16 cellular contexts compared by ENCODE assay signal in genomic region chr5:56350030-56350594, GRCh38.
A peak's percentile ranks its signal among the peaks of the same experiment; 100 is the strongest.
DNase-seq lines count a peak whose midpoint lies in the region; ATAC-seq, FAIRE-seq and TF ChIP-seq lines count a peak whose summit lies in the region.
"Had no signal": no experiment of that assay in that cellular context is flagged by ENCODE, and none has a peak within 500 bp of the region (broad histone marks: within the 10 kb centered on the region; RNA-seq: fewer than 3 reads in every experiment).

No MANE protein-coding gene starts in this region.

- H3K4me2 ChIP-seq in endothelial cell of umbilical vein (ENCODE audit: insufficient read depth, low read length), result peak overlapping the region; percentile 58
- H3K4me2 ChIP-seq in parathyroid adenoma (ENCODE audit: low read length), result no peak overlapping the region

- H3K36me3 ChIP-seq in Caco-2 (ENCODE audit: control insufficient read depth, insufficient read depth, low read length) (no peaks in the 10 kb centered on the region), endothelial cell of umbilical vein (ENCODE audit: control insufficient read depth in 2 of 2, extremely low read depth in 1 of 2, insufficient read depth in 2 of 2, low read length in 2 of 2) (no peaks in the 10 kb centered on the region), parathyroid adenoma (ENCODE audit: control insufficient read depth, insufficient read depth, low read length) (no peaks in the 10 kb centered on the region)
- H3K36me3 ChIP-seq: lower lobe of right lung had no signal

- DNase-seq in Caco-2 (no peak), endothelial cell of umbilical vein (ENCODE audit: low read depth, low spot score) (no peak), T-helper 9 cell (no peak)
- DNase-seq: effector CD8-positive, alpha-beta T cell; NCI-H1105; NCI-H2227 treated with DMSO at 0.1 percent for 48 hours; stimulated activated naive CD8-positive, alpha-beta T cell treated with anti-CD3 and anti-CD28 coated beads, Interleukin-15, amount 100 ng/mL, for 72 hours had no signal

- TF ChIP-seq CTCF in Caco-2 (IDR thresholded peaks at IDR 0.05; ENCODE audit: insufficient read depth in 1 of 2, low read depth in 1 of 2, low read length in 1 of 2, severe bottlenecking in 1 of 2, unreplicated experiment in 1 of 2) (no peak), endothelial cell of umbilical vein (IDR thresholded peaks at IDR 0.05; ENCODE audit: extremely low read depth in 1 of 2, insufficient read depth in 1 of 2, low read depth in 1 of 2, low read length in 2 of 2) (no peak), parathyroid adenoma (IDR thresholded peaks at IDR 0.05) (no peak)

- FAIRE-seq in endothelial cell of umbilical vein (lab: Jason Lieb, UNC), result no peak

- POLR2A ChIA-PET in Caco-2 (lab: Charles Lee) (interaction anchor here (0.6 to 0.9 kb wide), 3 partner anchors 97 to 289 kb away, joined by 3 to 4 read pairs (median 3); no protein-coding TSS in a partner anchor), endothelial cell of umbilical vein (lab: Charles Lee) (no interaction called here)

- H3K9me1 ChIP-seq in endothelial cell of umbilical vein (replicated peaks; ENCODE audit: control insufficient read depth, extremely low read depth, insufficient read depth, low read length), result no peaks in the 10 kb centered on the region

- H3K4me3 Mint-ChIP-seq in Caco-2 (ENCODE audit: unreplicated experiment), result peak overlapping the region; percentile 57
- H3K4me3 Mint-ChIP-seq: stimulated activated naive CD8-positive, alpha-beta T cell treated with anti-CD3 and anti-CD28 coated beads, Interleukin-15, amount 100 ng/mL, for 72 hours had no signal

- no peak overlapping the region for H3K4me3 ChIP-seq in Caco-2 (ENCODE audit: low read depth, low read length)
- no peak overlapping the region for H3K4me3 ChIP-seq in endothelial cell of umbilical vein (replicated peaks in 1 of 3; ENCODE audit: insufficient read depth in 1 of 3, low read depth in 1 of 3, low read length in 3 of 3)
- H3K4me3 ChIP-seq in parathyroid adenoma (ENCODE audit: low read depth, low read length), result no peak overlapping the region
- H3K4me3 ChIP-seq: body of pancreas, lower lobe of right lung, skin epidermis had no signal

- no peaks in the 10 kb centered on the region for H3K9me3 ChIP-seq in Caco-2
- H3K9me3 ChIP-seq in endothelial cell of umbilical vein (replicated peaks; ENCODE audit: control insufficient read depth, insufficient read depth, low read length), result no peaks in the 10 kb centered on the region
- H3K9me3 ChIP-seq in parathyroid adenoma (ENCODE audit: control insufficient read depth, low read length), result no peaks in the 10 kb centered on the region
- H3K9me3 ChIP-seq: body of pancreas, lower lobe of right lung had no signal

- no peaks in the 10 kb centered on the region for H3K9me3 Mint-ChIP-seq in Caco-2 (ENCODE audit: unreplicated experiment)
- H3K9me3 Mint-ChIP-seq: stimulated activated naive CD8-positive, alpha-beta T cell treated with anti-CD3 and anti-CD28 coated beads, Interleukin-15, amount 100 ng/mL, for 72 hours had no signal

- H3K79me2 ChIP-seq in endothelial cell of umbilical vein (ENCODE audit: control insufficient read depth, insufficient read depth, low read length) (no peaks in the 10 kb centered on the region), parathyroid adenoma (no peaks in the 10 kb centered on the region)

- intact Hi-C loops in Caco-2 (cut with micrococcal nuclease; ENCODE audit: unreplicated experiment), result no loop called here
- intact Hi-C loops in endothelial cell of umbilical vein (cut with micrococcal nuclease), result loop anchor here (1.0 to 2.0 kb wide), 5 partner anchors 70 to 489 kb away; no protein-coding TSS in a partner anchor

- H3K4me1 ChIP-seq in Caco-2 (peaks cover 77% of the 10 kb centered on the region), endothelial cell of umbilical vein (ENCODE audit: control insufficient read depth, extremely low read depth, insufficient read depth, low read length) (peaks cover 31% of the 10 kb centered on the region), parathyroid adenoma (peaks cover 2% of the 10 kb centered on the region)
- H3K4me1 ChIP-seq: body of pancreas had no signal

- peak overlapping the region; percentile 0 for H2AFZ ChIP-seq in endothelial cell of umbilical vein (ENCODE audit: low read depth, low read length)
- peak overlapping the region; percentile 28 for H2AFZ ChIP-seq in parathyroid adenoma

- H3K36me3 Mint-ChIP-seq in Caco-2 (ENCODE audit: insufficient read depth, unreplicated experiment), result no peaks in the 10 kb centered on the region

- H4K20me1 ChIP-seq in endothelial cell of umbilical vein (replicated peaks; ENCODE audit: control insufficient read depth, extremely low read depth, insufficient read depth, low read length), result no peaks in the 10 kb centered on the region

- dilution Hi-C loops in endothelial cell of umbilical vein (cut with MboI; ENCODE audit: extremely low pct_ligation_motif_present, low sequenced_read_pairs), result no loop called here

- ATAC-seq in HG02642 (IDR thresholded peaks at IDR 0.05; ENCODE audit: poor library complexity, unreplicated experiment), result no peak
- no peak for ATAC-seq in GM21619 (IDR thresholded peaks at IDR 0.05; ENCODE audit: unreplicated experiment)
- no peak for ATAC-seq in HG02973 (IDR thresholded peaks at IDR 0.05; ENCODE audit: unreplicated experiment)

- H3K27me3 ChIP-seq in Caco-2 (replicated peaks; ENCODE audit: control insufficient read depth, insufficient read depth, low read length) (no peaks in the 10 kb centered on the region), endothelial cell of umbilical vein (ENCODE audit: control insufficient read depth in 2 of 2, insufficient read depth in 2 of 2, low read length in 2 of 2) (no peaks in the 10 kb centered on the region), parathyroid adenoma (ENCODE audit: control insufficient read depth, insufficient read depth, low read length) (no peaks in the 10 kb centered on the region)
- H3K27me3 ChIP-seq: body of pancreas had no signal

- H3K27ac Mint-ChIP-seq in Caco-2 (ENCODE audit: unreplicated experiment), result peak overlapping the region; percentile 85
- H3K27ac Mint-ChIP-seq: stimulated activated naive CD8-positive, alpha-beta T cell treated with anti-CD3 and anti-CD28 coated beads, Interleukin-15, amount 100 ng/mL, for 72 hours had no signal

- CTCF ChIA-PET in Caco-2 (lab: Charles Lee) (interaction anchor here (0.8 to 2.3 kb wide), 5 partner anchors 8 to 488 kb away, joined by 3 to 6 read pairs (median 5); no protein-coding TSS in a partner anchor), endothelial cell of umbilical vein (lab: Charles Lee) (interaction anchor here (0.8 to 2.5 kb wide), 14 partner anchors 7 to 488 kb away, joined by 3 to 15 read pairs (median 4); no protein-coding TSS in a partner anchor)

- no peaks in the 10 kb centered on the region for H3K27me3 Mint-ChIP-seq in Caco-2 (ENCODE audit: insufficient read depth, unreplicated experiment)
- H3K27me3 Mint-ChIP-seq: stimulated activated naive CD8-positive, alpha-beta T cell treated with anti-CD3 and anti-CD28 coated beads, Interleukin-15, amount 100 ng/mL, for 72 hours had no signal

- H3K27ac ChIP-seq in endothelial cell of umbilical vein (ENCODE audit: insufficient read depth, low read depth, low read length), result peak overlapping the region; percentile 92
- no peak overlapping the region for H3K27ac ChIP-seq in parathyroid adenoma
- H3K27ac ChIP-seq: C4-2B, lower lobe of right lung had no signal

- H3K9ac ChIP-seq in endothelial cell of umbilical vein (replicated peaks; ENCODE audit: extremely low read depth, insufficient read depth, low read length) (peak overlapping the region; percentile 44), parathyroid adenoma (no peak overlapping the region)

- BruUV-seq in Caco-2 (replicated peaks; lab: Mats Ljungman, UMichigan) (no TSS peak), endothelial cell of umbilical vein (replicated peaks; lab: Mats Ljungman, UMichigan) (TSS peak; percentile 97)

- no peak for TF ChIP-seq POLR2A in endothelial cell of umbilical vein (IDR thresholded peaks at IDR 0.05; ENCODE audit: low read depth, low read length)

- peaks cover 50% of the 10 kb centered on the region for H3K4me1 Mint-ChIP-seq in Caco-2 (ENCODE audit: low read depth, unreplicated experiment)

TF ChIP-seq in PFSK-1, 5 proteins besides CTCF, POLR2A, EP300 and RAD21:
- no peak for TF ChIP-seq POLR2AphosphoS5 (IDR thresholded peaks at IDR 0.05; ENCODE audit: low read depth, low read length)
- 0 out of 2 replicates have a peak, but pooled peaks have one; percentile 31 for TF ChIP-seq SIN3A (IDR thresholded peaks at IDR 0.05; ENCODE audit: borderline replicate concordance, insufficient read depth, low read length)
- TF ChIP-seq TAF1 (IDR thresholded peaks at IDR 0.05; ENCODE audit: borderline replicate concordance, insufficient read depth, low read length), result peak; percentile 17; the same call in 1 of the 2 replicates
TF ChIP-seq in PFSK-1: peak in this region for 2.

TF ChIP-seq in endothelial cell of umbilical vein, 7 proteins besides CTCF, POLR2A, EP300 and RAD21:
- TF ChIP-seq JUN (IDR thresholded peaks at IDR 0.05; ENCODE audit: borderline replicate concordance, insufficient read depth, insufficient read length, low read depth), result no peak
- TF ChIP-seq POLR2AphosphoS5 (IDR thresholded peaks at IDR 0.05; ENCODE audit: insufficient read depth, low read depth, low read length), result no peak
- no peak for TF ChIP-seq MYC (IDR thresholded peaks at IDR 0.05; ENCODE audit: low read depth, low read length)
- TF ChIP-seq MAX (IDR thresholded peaks at IDR 0.05; ENCODE audit: insufficient read depth, insufficient read length), result no peak
